In genomic region chr1:94852758-94853157, GRCh38 we compare ENCODE assay signal across 25 cellular contexts. TPM values are rescaled to one million over a fixed set of nuclear protein-coding genes. Genes with fewer than 3 reads are reported as not detected.
DNase-seq lines count a peak whose midpoint lies in the region; FAIRE-seq and TF ChIP-seq lines count a peak whose summit lies in the region.
"Had no signal": no experiment of that assay in that cellular context is flagged by ENCODE, and none has a peak within 500 bp of the region (broad histone marks: within the 10 kb centered on the region; RNA-seq: fewer than 3 reads in every experiment).

No MANE protein-coding gene starts in this region.

- no peaks in the 10 kb centered on the region for H3K36me3 Mint-ChIP-seq in osteocyte (ENCODE audit: unreplicated experiment)
- H3K36me3 Mint-ChIP-seq in activated naive CD4-positive, alpha-beta T cell treated with anti-CD3 and anti-CD28 coated beads, Interleukin-2, amount 10 ng/mL, durations not matched to agents 7 days and 5 days: no peaks in the 10 kb centered on the region
- H3K36me3 Mint-ChIP-seq in CD14-positive monocyte: no peaks in the 10 kb centered on the region
- H3K36me3 Mint-ChIP-seq: naive thymus-derived CD4-positive, alpha-beta T cell; stimulated activated effector memory CD8-positive, alpha-beta T cell treated with anti-CD3 and anti-CD28 coated beads, Interleukin-12 subunit alpha, Interleukin-12 subunit beta, amount 100 ng/mL, for 72 hours had no signal

- H3K27ac ChIP-seq in OCI-LY1 (ENCODE audit: low read depth, low read length, poor library complexity, severe bottlenecking) (no peak overlapping the region), fibroblast of lung (ENCODE audit: insufficient read depth, low read length) (no peak overlapping the region)
- H3K27ac ChIP-seq: WERI-Rb-1 had no signal

- H3K4me3 Mint-ChIP-seq in osteocyte (ENCODE audit: unreplicated experiment) (no peak overlapping the region), CD14-positive monocyte (no peak overlapping the region)
- no peak overlapping the region for H3K4me3 Mint-ChIP-seq in activated naive CD4-positive, alpha-beta T cell treated with anti-CD3 and anti-CD28 coated beads, Interleukin-2, amount 10 ng/mL, durations not matched to agents 7 days and 5 days
- H3K4me3 Mint-ChIP-seq: activated CD4-positive, alpha-beta T cell treated with anti-CD3 and anti-CD28 coated beads, Interleukin-2, amount 10 ng/mL, durations not matched to agents 24 days and 14 days; activated naive CD4-positive, alpha-beta T cell treated with anti-CD3 and anti-CD28 coated beads for 36 hours; naive thymus-derived CD4-positive, alpha-beta T cell; stimulated activated effector memory CD8-positive, alpha-beta T cell treated with anti-CD3 and anti-CD28 coated beads, Interleukin-12 subunit alpha, Interleukin-12 subunit beta, amount 100 ng/mL, for 72 hours had no signal

- no peak for FAIRE-seq in D721Med (lab: Jason Lieb, UNC)
- FAIRE-seq: urothelium cell line had no signal

- H3K9ac ChIP-seq in OCI-LY1 (ENCODE audit: low read length) (no peak overlapping the region), fibroblast of lung (ENCODE audit: insufficient read depth, low read length) (no peak overlapping the region)

- CTCF ChIA-PET in activated naive CD4-positive, alpha-beta T cell treated with anti-CD3 and anti-CD28 coated beads, Interleukin-2, amount 10 ng/mL, durations not matched to agents 7 days and 5 days (lab: Charles Lee): interaction anchor here (2.2 to 8.6 kb wide), 4 partner anchors 9 to 196 kb away, joined by 8 to 138 read pairs (median 62); no protein-coding TSS in a partner anchor

- H3K9me2 ChIP-seq in OCI-LY1 (ENCODE audit: low read depth, low read length): no peaks in the 10 kb centered on the region

- H3K36me3 ChIP-seq in OCI-LY1 (ENCODE audit: insufficient read depth, low read length): no peaks in the 10 kb centered on the region
- no peaks in the 10 kb centered on the region for H3K36me3 ChIP-seq in fibroblast of lung (ENCODE audit: control insufficient read depth, insufficient read depth, low read length)
- H3K36me3 ChIP-seq: HAP-1, WERI-Rb-1 had no signal

- no peaks in the 10 kb centered on the region for H3F3A ChIP-seq in OCI-LY1 (ENCODE audit: insufficient read depth, low read length)

- H3K4me2 ChIP-seq in OCI-LY1 (ENCODE audit: low read length) (no peak overlapping the region), fibroblast of lung (ENCODE audit: extremely low read depth, insufficient read depth, low read length) (no peak overlapping the region)

- intact Hi-C loops in CD14-positive monocyte (cut with micrococcal nuclease): loop anchor here (5.0 to 10.0 kb wide), 2 partner anchors 190 to 382 kb away; partner anchors contain the start of gene RWDD3 (in 1 of the 2)

- H3K4me1 ChIP-seq in OCI-LY1 (ENCODE audit: insufficient read depth, low read length, severe bottlenecking) (no peaks in the 10 kb centered on the region), fibroblast of lung (ENCODE audit: control insufficient read depth, extremely low read depth, insufficient read depth, low read length) (peaks cover 7% of the 10 kb centered on the region)

- H3K4me3 ChIP-seq in AG10803 (ENCODE audit: low read length): no peak overlapping the region
- H3K4me3 ChIP-seq in OCI-LY1 (ENCODE audit: low read depth, low read length, poor library complexity, severe bottlenecking): no peak overlapping the region
- H3K4me3 ChIP-seq in fibroblast of lung (replicated peaks in 1 of 4; ENCODE audit: control extremely low read depth in 1 of 4, insufficient read depth in 1 of 4, low read depth in 3 of 4, low read length in 4 of 4): no peak overlapping the region
- H3K4me3 ChIP-seq: HAP-1 had no signal

- H3K9me3 Mint-ChIP-seq in osteocyte (ENCODE audit: unreplicated experiment) (no peaks in the 10 kb centered on the region), CD14-positive monocyte (no peaks in the 10 kb centered on the region)
- no peaks in the 10 kb centered on the region for H3K9me3 Mint-ChIP-seq in activated naive CD4-positive, alpha-beta T cell treated with anti-CD3 and anti-CD28 coated beads, Interleukin-2, amount 10 ng/mL, durations not matched to agents 7 days and 5 days
- H3K9me3 Mint-ChIP-seq: activated CD4-positive, alpha-beta T cell treated with anti-CD3 and anti-CD28 coated beads, Interleukin-2, amount 10 ng/mL, durations not matched to agents 24 days and 14 days; activated naive CD4-positive, alpha-beta T cell treated with anti-CD3 and anti-CD28 coated beads for 36 hours; naive thymus-derived CD4-positive, alpha-beta T cell; stimulated activated effector memory CD8-positive, alpha-beta T cell treated with anti-CD3 and anti-CD28 coated beads, Interleukin-12 subunit alpha, Interleukin-12 subunit beta, amount 100 ng/mL, for 72 hours had no signal

- H3K27ac Mint-ChIP-seq in osteocyte (ENCODE audit: unreplicated experiment) (no peak overlapping the region), CD14-positive monocyte (no peak overlapping the region)
- H3K27ac Mint-ChIP-seq in activated naive CD4-positive, alpha-beta T cell treated with anti-CD3 and anti-CD28 coated beads, Interleukin-2, amount 10 ng/mL, durations not matched to agents 7 days and 5 days: no peak overlapping the region
- H3K27ac Mint-ChIP-seq: activated CD4-positive, alpha-beta T cell treated with anti-CD3 and anti-CD28 coated beads, Interleukin-2, amount 10 ng/mL, durations not matched to agents 24 days and 14 days; activated naive CD4-positive, alpha-beta T cell treated with anti-CD3 and anti-CD28 coated beads for 36 hours; naive thymus-derived CD4-positive, alpha-beta T cell; stimulated activated effector memory CD8-positive, alpha-beta T cell treated with anti-CD3 and anti-CD28 coated beads, Interleukin-12 subunit alpha, Interleukin-12 subunit beta, amount 100 ng/mL, for 72 hours had no signal

- H3K9me3 ChIP-seq in OCI-LY1 (ENCODE audit: low read length) (no peaks in the 10 kb centered on the region), fibroblast of lung (ENCODE audit: control insufficient read depth, insufficient read depth, low read depth, low read length) (no peaks in the 10 kb centered on the region)
- H3K9me3 ChIP-seq: HAP-1 had no signal

- TF ChIP-seq CTCF in AG10803 (conservative IDR thresholded peaks at IDR 0.05; ENCODE audit: low read length) (peak; percentile 28), OCI-LY1 (IDR thresholded peaks at IDR 0.05; ENCODE audit: low read length) (peak; percentile 16; the same call in 1 of the 2 replicates), fibroblast of lung (conservative IDR thresholded peaks at IDR 0.05 in 1 of 2, IDR thresholded peaks at IDR 0.05 in 1 of 2; ENCODE audit: low read depth in 1 of 2, low read length in 2 of 2) (peak; percentile 15 to 17), osteocyte (IDR thresholded peaks at IDR 0.05) (peak; percentile 43), CD14-positive monocyte (IDR thresholded peaks at IDR 0.05) (no peak), D721Med (IDR thresholded peaks at IDR 0.05; ENCODE audit: insufficient read depth, missing control alignments) (no peak)

- no peak for DNase-seq in AG10803 (ENCODE audit: low read depth)
- peak in 1 of 2 donors; percentile 55 for DNase-seq in fibroblast of lung (ENCODE audit: low read depth in 2 of 2)
- DNase-seq in osteocyte (ENCODE audit: extremely low spot score, unreplicated experiment): no peak
- no peak for DNase-seq in NCI-H1092 treated with DMSO at 0.1 percent for 48 hours (lab: John Stamatoyannopoulos, UW)
- no peak for DNase-seq in activated naive CD4-positive, alpha-beta T cell treated with anti-CD3 and anti-CD28 coated beads, Interleukin-2, amount 10 ng/mL, durations not matched to agents 7 days and 5 days
- no peak for DNase-seq in CD14-positive monocyte (ENCODE audit: low spot score)
- no peak for DNase-seq in D721Med (ENCODE audit: insufficient read length, low spot score)
- DNase-seq: activated CD4-positive, alpha-beta T cell treated with anti-CD3 and anti-CD28 coated beads, Interleukin-2, amount 10 ng/mL, durations not matched to agents 24 days and 14 days; activated naive CD4-positive, alpha-beta T cell treated with anti-CD3 and anti-CD28 coated beads for 36 hours; activated T-cell treated with anti-CD3 and anti-CD28 coated beads, Interleukin-2, amount 50 U/mL, for 48 hours; anterior cingulate cortex; EL; kidney glomerular epithelial cell; mesenchymal stem cell; naive thymus-derived CD4-positive, alpha-beta T cell; NCI-H1048; NCI-H187 treated with DMSO at 0.1 percent for 48 hours; NCI-H526 treated with DMSO at 0.1 percent for 48 hours; retina; stimulated activated CD4-positive, alpha-beta T cell treated with anti-CD3 and anti-CD28 coated beads, Interleukin-2, amount 100 ng/mL, for 48 hours; WERI-Rb-1 had no signal

- no peaks in the 10 kb centered on the region for H3K79me2 ChIP-seq in OCI-LY1 (ENCODE audit: insufficient read depth, low read length)
- no peaks in the 10 kb centered on the region for H3K79me2 ChIP-seq in fibroblast of lung (ENCODE audit: control insufficient read depth, insufficient read depth, low read length)

- H2AFZ ChIP-seq in OCI-LY1 (ENCODE audit: low read length) (no peak overlapping the region), fibroblast of lung (ENCODE audit: low read length) (no peak overlapping the region)

- H3K27me3 ChIP-seq in OCI-LY1 (ENCODE audit: insufficient read depth, low read length) (no peaks in the 10 kb centered on the region), fibroblast of lung (ENCODE audit: control insufficient read depth, insufficient read depth, low read length) (no peaks in the 10 kb centered on the region)

- H3K27me3 Mint-ChIP-seq in osteocyte (ENCODE audit: unreplicated experiment): no peaks in the 10 kb centered on the region
- H3K27me3 Mint-ChIP-seq in activated naive CD4-positive, alpha-beta T cell treated with anti-CD3 and anti-CD28 coated beads, Interleukin-2, amount 10 ng/mL, durations not matched to agents 7 days and 5 days: peaks cover 10% of the 10 kb centered on the region
- peaks cover 1 to 2% (median 2%) of the 10 kb centered on the region in 3 donors for H3K27me3 Mint-ChIP-seq in CD14-positive monocyte (ENCODE audit: low read depth in 3 of 3)

- H4K20me1 ChIP-seq in OCI-LY1 (ENCODE audit: insufficient read depth, low read length) (no peaks in the 10 kb centered on the region), fibroblast of lung (ENCODE audit: control insufficient read depth, extremely low read depth, insufficient read depth, low read length) (no peaks in the 10 kb centered on the region)

- H3K4me1 Mint-ChIP-seq in osteocyte (ENCODE audit: unreplicated experiment): peaks cover 4% of the 10 kb centered on the region
- no peaks in the 10 kb centered on the region for H3K4me1 Mint-ChIP-seq in activated naive CD4-positive, alpha-beta T cell treated with anti-CD3 and anti-CD28 coated beads, Interleukin-2, amount 10 ng/mL, durations not matched to agents 7 days and 5 days
- no peaks in the 10 kb centered on the region for H3K4me1 Mint-ChIP-seq in CD14-positive monocyte
- H3K4me1 Mint-ChIP-seq: activated CD4-positive, alpha-beta T cell treated with anti-CD3 and anti-CD28 coated beads, Interleukin-2, amount 10 ng/mL, durations not matched to agents 24 days and 14 days; naive thymus-derived CD4-positive, alpha-beta T cell; stimulated activated effector memory CD8-positive, alpha-beta T cell treated with anti-CD3 and anti-CD28 coated beads, Interleukin-12 subunit alpha, Interleukin-12 subunit beta, amount 100 ng/mL, for 72 hours had no signal

RNA-seq across cellular contexts. Expression of gene SLC44A3, which starts 32.6 kb away (rescaled TPM):
- total RNA-seq in fibroblast of lung: 6.2 and 9.7 TPM in 2 replicates
- 2.0 and 3.9 TPM in 2 replicates for polyA plus RNA-seq in fibroblast of lung
- polyA plus RNA-seq in fibroblast of lung (2012): 1.2 and 2.2 TPM in 2 replicates
- 0.30 and 4.2 TPM in 2 replicates for polyA minus RNA-seq in fibroblast of lung (ENCODE audit: low replicate concordance)
- total RNA-seq in osteocyte: 2.8 and 3.6 TPM in 2 replicates
- not detected for polyA plus RNA-seq in CD14-positive monocyte
- total RNA-seq: activated CD4-positive, alpha-beta T cell treated with anti-CD3 and anti-CD28 coated beads, Interleukin-2, amount 10 ng/mL, durations not matched to agents 24 days and 14 days; activated naive CD4-positive, alpha-beta T cell treated with anti-CD3 and anti-CD28 coated beads for 36 hours had no signal
- polyA plus RNA-seq: naive thymus-derived CD4-positive, alpha-beta T cell had no signal

Comparison
In these comparisons a context has a peak if more than half of its experiments do, and no peak if none do; other contexts are left out.
1. CTCF ChIP-seq: peak in AG10803 (single experiment), OCI-LY1 (single experiment), fibroblast of lung (2 of 2) and osteocyte (single experiment); none in CD14-positive monocyte (single experiment) and D721Med (single experiment).